In the genomic region with DNA sequence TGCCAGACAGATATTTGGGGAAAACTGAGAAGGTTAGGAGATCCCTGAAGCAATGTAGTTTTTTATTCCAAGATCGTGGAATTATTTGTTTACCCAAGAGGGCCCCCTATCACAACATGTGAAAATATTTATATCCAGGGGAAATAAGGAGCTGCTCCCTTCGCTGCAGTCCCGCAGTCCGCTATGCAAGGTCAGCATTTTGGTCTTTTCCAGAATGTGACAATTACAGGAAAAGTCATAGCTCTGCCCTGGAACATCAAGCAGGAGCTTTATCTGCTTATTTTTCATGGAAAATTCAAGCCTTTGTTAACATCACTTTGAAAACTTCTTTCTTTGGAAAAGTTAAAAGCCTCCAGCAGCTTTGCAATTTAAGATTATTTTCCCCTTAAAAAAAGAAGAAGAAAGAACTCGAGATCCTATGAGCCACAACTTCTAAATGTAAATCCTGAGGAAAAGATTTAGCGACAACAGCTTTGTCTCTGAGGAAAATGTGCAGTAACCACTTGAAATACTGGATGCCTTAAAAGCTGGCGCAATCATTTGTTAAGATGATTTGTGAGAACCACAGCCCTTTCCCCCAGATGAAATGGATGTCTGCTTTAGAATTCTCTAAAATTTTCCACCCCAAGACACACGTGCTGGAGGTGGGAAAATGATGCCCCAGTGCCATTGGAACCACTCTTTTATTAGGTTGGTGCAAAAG, we compare ENCODE assay signal across 22 cellular contexts.
"Had no signal": no experiment of that assay in that cellular context is flagged by ENCODE, and none has a peak within 500 bp of the region (broad histone marks: within the 10 kb centered on the region; RNA-seq: fewer than 3 reads in every experiment).

No MANE protein-coding gene starts in this region.

- H3K27ac ChIP-seq: coronary artery, hepatocyte, upper lobe of right lung had no signal

- H3K9me3 Mint-ChIP-seq: activated CD4-positive, alpha-beta memory T cell treated with anti-CD3 and anti-CD28 coated beads, Interleukin-2, amount 10 ng/mL, durations not matched to agents 7 days and 5 days; activated naive CD8-positive, alpha-beta T cell treated with anti-CD3 and anti-CD28 coated beads, Interleukin-2, amount 10 ng/mL, durations not matched to agents 7 days and 5 days; activated T-helper 17 cell treated with anti-CD3 and anti-CD28 coated beads, Interleukin-2, amount 50 U/mL, for 72 hours; central memory CD8-positive, alpha-beta T cell; stimulated activated memory B cell treated with anti-CD40 and anti-IgM and Interleukin-4, amounts not matched to agents 10 μg/mL and 1 μg/mL and 100 μg/mL, for 72 hours; WTC11 had no signal

- H3K27ac Mint-ChIP-seq: activated CD4-positive, alpha-beta memory T cell treated with anti-CD3 and anti-CD28 coated beads, Interleukin-2, amount 10 ng/mL, durations not matched to agents 7 days and 5 days; activated CD8-positive, alpha-beta memory T cell treated with anti-CD3 and anti-CD28 coated beads, Interleukin-2, amount 10 ng/mL, durations not matched to agents 7 days and 5 days; activated naive CD8-positive, alpha-beta T cell treated with anti-CD3 and anti-CD28 coated beads, Interleukin-2, amount 10 ng/mL, durations not matched to agents 7 days and 5 days; activated T-helper 17 cell treated with anti-CD3 and anti-CD28 coated beads, Interleukin-2, amount 50 U/mL, for 72 hours; stimulated activated memory B cell treated with anti-CD40 and anti-IgM and Interleukin-4, amounts not matched to agents 10 μg/mL and 1 μg/mL and 100 μg/mL, for 72 hours; WTC11 had no signal

- H3K4me3 Mint-ChIP-seq: activated CD4-positive, alpha-beta memory T cell treated with anti-CD3 and anti-CD28 coated beads, Interleukin-2, amount 10 ng/mL, durations not matched to agents 7 days and 5 days; activated CD8-positive, alpha-beta memory T cell treated with anti-CD3 and anti-CD28 coated beads, Interleukin-2, amount 10 ng/mL, durations not matched to agents 7 days and 5 days; activated naive CD8-positive, alpha-beta T cell treated with anti-CD3 and anti-CD28 coated beads, Interleukin-2, amount 10 ng/mL, durations not matched to agents 7 days and 5 days; activated T-helper 17 cell treated with anti-CD3 and anti-CD28 coated beads, Interleukin-2, amount 50 U/mL, for 72 hours; central memory CD8-positive, alpha-beta T cell; stimulated activated memory B cell treated with anti-CD40 and anti-IgM and Interleukin-4, amounts not matched to agents 10 μg/mL and 1 μg/mL and 100 μg/mL, for 72 hours; WTC11 had no signal

- DNase-seq: activated CD4-positive, alpha-beta memory T cell treated with anti-CD3 and anti-CD28 coated beads, Interleukin-2, amount 10 ng/mL, durations not matched to agents 7 days and 5 days; activated CD4-positive, alpha-beta T cell treated with anti-CD3 and anti-CD28 coated beads for 4 hours; activated CD8-positive, alpha-beta memory T cell treated with anti-CD3 and anti-CD28 coated beads, Interleukin-2, amount 10 ng/mL, durations not matched to agents 7 days and 5 days; activated naive CD4-positive, alpha-beta T cell treated with Interleukin-2 at 50 U/mL for 16 hours; activated naive CD8-positive, alpha-beta T cell treated with anti-CD3 and anti-CD28 coated beads, Interleukin-2, amount 10 ng/mL, durations not matched to agents 7 days and 5 days; effector CD4-positive, alpha-beta T cell; islet precursor cell; left colon; midbrain; SK-N-SH; stimulated activated CD4-positive, alpha-beta T cell treated with anti-CD3 and anti-CD28 coated beads, Interleukin-4, amount 100 ng/mL, for 4 hours; testis; upper lobe of right lung had no signal

- H3K36me3 ChIP-seq: upper lobe of right lung had no signal

- H3K4me1 Mint-ChIP-seq: activated CD4-positive, alpha-beta memory T cell treated with anti-CD3 and anti-CD28 coated beads, Interleukin-2, amount 10 ng/mL, durations not matched to agents 7 days and 5 days; activated CD8-positive, alpha-beta memory T cell treated with anti-CD3 and anti-CD28 coated beads, Interleukin-2, amount 10 ng/mL, durations not matched to agents 7 days and 5 days; activated naive CD8-positive, alpha-beta T cell treated with anti-CD3 and anti-CD28 coated beads, Interleukin-2, amount 10 ng/mL, durations not matched to agents 7 days and 5 days; activated T-helper 17 cell treated with anti-CD3 and anti-CD28 coated beads, Interleukin-2, amount 50 U/mL, for 72 hours; central memory CD8-positive, alpha-beta T cell; stimulated activated memory B cell treated with anti-CD40 and anti-IgM and Interleukin-4, amounts not matched to agents 10 μg/mL and 1 μg/mL and 100 μg/mL, for 72 hours had no signal

- H3K27me3 ChIP-seq: hepatocyte, testis, upper lobe of right lung had no signal

- H3K36me3 Mint-ChIP-seq: activated CD8-positive, alpha-beta memory T cell treated with anti-CD3 and anti-CD28 coated beads, Interleukin-2, amount 10 ng/mL, durations not matched to agents 7 days and 5 days; activated naive CD8-positive, alpha-beta T cell treated with anti-CD3 and anti-CD28 coated beads, Interleukin-2, amount 10 ng/mL, durations not matched to agents 7 days and 5 days; stimulated activated memory B cell treated with anti-CD40 and anti-IgM and Interleukin-4, amounts not matched to agents 10 μg/mL and 1 μg/mL and 100 μg/mL, for 72 hours; WTC11 had no signal

- H3K79me2 ChIP-seq: hepatocyte had no signal

- H3K27me3 Mint-ChIP-seq: stimulated activated memory B cell treated with anti-CD40 and anti-IgM and Interleukin-4, amounts not matched to agents 10 μg/mL and 1 μg/mL and 100 μg/mL, for 72 hours had no signal

- H2AFZ ChIP-seq: hepatocyte had no signal

- H3K4me3 ChIP-seq: coronary artery, hepatocyte, lung, testis, upper lobe of right lung had no signal

- ATAC-seq: activated CD8-positive, alpha-beta memory T cell treated with anti-CD3 and anti-CD28 coated beads, Interleukin-2, amount 10 ng/mL, durations not matched to agents 7 days and 5 days; activated T-helper 17 cell treated with anti-CD3 and anti-CD28 coated beads, Interleukin-2, amount 50 U/mL, for 72 hours; esophagus mucosa; left colon; sciatic nerve; stimulated activated memory B cell treated with anti-CD40 and anti-IgM and Interleukin-4, amounts not matched to agents 10 μg/mL and 1 μg/mL and 100 μg/mL, for 72 hours; upper lobe of right lung; WTC11 had no signal

- H3K4me2 ChIP-seq: hepatocyte, SK-N-SH had no signal

- H3K9me3 ChIP-seq: SK-N-SH, testis, upper lobe of right lung had no signal

- H3K9ac ChIP-seq: SK-N-SH had no signal
